In genomic region chr9:122340161-122340560, GRCh38 we compare ENCODE assay signal across 1 cellular context.
TF ChIP-seq lines count a peak whose summit lies in the region.

No MANE protein-coding gene starts in this region.

TF ChIP-seq in H1, 55 proteins besides CTCF, POLR2A, EP300 and RAD21 (continued from another document):
- TF ChIP-seq MAFK (IDR thresholded peaks at IDR 0.05; ENCODE audit: low read depth, low read length): no peak
- no peak for TF ChIP-seq JUN (IDR thresholded peaks at IDR 0.05; ENCODE audit: low read depth, low read length)
- no peak for TF ChIP-seq BRCA1 (IDR thresholded peaks at IDR 0.05; ENCODE audit: low read depth, low read length)
- TF ChIP-seq RXRA (IDR thresholded peaks at IDR 0.05; ENCODE audit: insufficient read depth, low read depth, low read length): no peak
- TF ChIP-seq CEBPB (IDR thresholded peaks at IDR 0.05; ENCODE audit: low read depth, low read length): no peak
- TF ChIP-seq TAF7 (optimal IDR thresholded peaks at IDR 0.05; ENCODE audit: borderline replicate concordance, low read depth, low read length): no peak
- TF ChIP-seq CBX5 (IDR thresholded peaks at IDR 0.05; ENCODE audit: low read depth, low read length): no peak
